In genomic region chr6:31538805-31539400, GRCh38 we compare ENCODE assay signal across 9 cellular contexts. TPM values are rescaled to one million over a fixed set of nuclear protein-coding genes. Genes with fewer than 3 reads are reported as not detected.
DNase-seq lines count a peak whose midpoint lies in the region; TF ChIP-seq lines count a peak whose summit lies in the region.
"Had no signal": no experiment of that assay in that cellular context is flagged by ENCODE, and none has a peak within 500 bp of the region (broad histone marks: within the 10 kb centered on the region; RNA-seq: fewer than 3 reads in every experiment).

No MANE protein-coding gene starts in this region.

- peak overlapping the region; percentile 72 for H3K4me3 ChIP-seq in AG10803 (ENCODE audit: low read length)
- no peak overlapping the region for H3K4me3 ChIP-seq in KMS-11 (IDR thresholded peaks at IDR 0.05; ENCODE audit: insufficient read depth, low read depth, low read length)
- H3K4me3 ChIP-seq in breast epithelium = peak overlapping the region in 2 of 3 donors; percentile 25 to 80
- no peak overlapping the region for H3K4me3 ChIP-seq in mucosa of stomach (ENCODE audit: low read length)

- TF ChIP-seq CTCF in AG10803 (conservative IDR thresholded peaks at IDR 0.05; ENCODE audit: low read length) (no peak), KMS-11 (conservative IDR thresholded peaks at IDR 0.05; ENCODE audit: low read depth, low read length) (no peak), breast epithelium (IDR thresholded peaks at IDR 0.05) (no peak)

- peaks cover 70% of the 10 kb centered on the region for H3K79me2 ChIP-seq in KMS-11 (ENCODE audit: insufficient read depth, low read depth)

- H2AFZ ChIP-seq in KMS-11 (ENCODE audit: low read depth) = no peak overlapping the region

- intact Hi-C loops in breast epithelium (cut with DNase I; ENCODE audit: low total_unique reads) = no loop called here
- intact Hi-C loops in posterior cingulate gyrus (cut with DNase I) = no loop called here

- peak overlapping the region; percentile 99; the same call in 1 of the 2 replicates for H3K4me2 ChIP-seq in KMS-11

- no peak overlapping the region for H3K9ac ChIP-seq in KMS-11
- peak overlapping the region; percentile 90 for H3K9ac ChIP-seq in mucosa of stomach (ENCODE audit: low read length)

- H3K9me3 ChIP-seq in breast epithelium = no peaks in the 10 kb centered on the region
- H3K9me3 ChIP-seq in mucosa of stomach (ENCODE audit: control insufficient read depth, low read length) = no peaks in the 10 kb centered on the region

- H3K36me3 ChIP-seq in KMS-11 (ENCODE audit: insufficient read depth) (peaks cover 24% of the 10 kb centered on the region; the same call in 1 of the 2 replicates), breast epithelium (peaks cover 22% of the 10 kb centered on the region), mucosa of stomach (ENCODE audit: control insufficient read depth, insufficient read depth, low read length) (peaks cover 8% of the 10 kb centered on the region)

- no peak for TF ChIP-seq POLR2A in breast epithelium (IDR thresholded peaks at IDR 0.05)

- H3K4me1 ChIP-seq in KMS-11 (ENCODE audit: low read depth, poor library complexity, severe bottlenecking) (peaks cover 35% of the 10 kb centered on the region), breast epithelium (peaks cover 11 to 22% of the 10 kb centered on the region in 2 donors), mucosa of stomach (ENCODE audit: control insufficient read depth, insufficient read depth, low read length) (peaks cover 30% of the 10 kb centered on the region)

- H3K27me3 ChIP-seq in KMS-11 (ENCODE audit: insufficient read depth, low read depth) = no peaks in the 10 kb centered on the region
- no peaks in the 10 kb centered on the region for H3K27me3 ChIP-seq in breast epithelium
- no peaks in the 10 kb centered on the region for H3K27me3 ChIP-seq in mucosa of stomach (ENCODE audit: control insufficient read depth, insufficient read depth, low read length)

- H4K20me1 ChIP-seq in KMS-11 (ENCODE audit: insufficient read depth) = peaks cover 33% of the 10 kb centered on the region

- H3K27ac ChIP-seq in KMS-11 (no peak overlapping the region), breast epithelium (peak overlapping the region in 1 of 2 donors; percentile 95)

- DNase-seq in AG10803 (ENCODE audit: low read depth) (no peak), breast epithelium (ENCODE audit: low spot score in 2 of 2) (no peak), NCI-H1694 treated with DMSO at 0.1 percent for 48 hours (lab: John Stamatoyannopoulos, UW) (no peak), ecto neural progenitor cell (ENCODE audit: low spot score) (no peak), posterior cingulate gyrus (no peak)
- DNase-seq in stimulated activated CD4-positive, alpha-beta T cell treated with anti-CD3 and anti-CD28 coated beads, Interleukin-4, amount 100 ng/mL, for 1 hour = no peak
- DNase-seq: DMS53 had no signal

RNA-seq across cellular contexts. Expression of gene DDX39B, which starts 2.9 kb away (rescaled TPM):
- 100 to 1,000 TPM; 315 to 336 (median 334) TPM for total RNA-seq in breast epithelium

RNA-seq across cellular contexts. Expression of gene ATP6V1G2, which starts 7.5 kb away (rescaled TPM):
- 1 to 10 TPM in 2 of 3 donors, under 1 TPM in 1; 0.44 to 1.8 (median 1.6) TPM for total RNA-seq in breast epithelium

RNA-seq across cellular contexts. Expression of gene NFKBIL1, which starts 8.5 kb away (rescaled TPM):
- 10 to 100 TPM; 22.3 to 34.7 (median 26.5) TPM for total RNA-seq in breast epithelium

RNA-seq across cellular contexts. Expression of gene MCCD1, which starts 10.1 kb away (rescaled TPM):
- total RNA-seq in breast epithelium = not detected

RNA-seq across cellular contexts. Expression of gene LTA, which starts 33.2 kb away (rescaled TPM):
- total RNA-seq in breast epithelium = under 1 TPM in 1 of 3 donors, not detected in 2; 0.29 TPM

Comparison
In these comparisons a context has a peak if more than half of its experiments do, and no peak if none do; other contexts are left out.
1. H3K4me3 ChIP-seq: peak in AG10803 (single experiment) and breast epithelium (2 of 3); none in KMS-11 (single experiment) and mucosa of stomach (single experiment).